ENCODE assay signal across 6 cellular contexts in the genomic region with DNA sequence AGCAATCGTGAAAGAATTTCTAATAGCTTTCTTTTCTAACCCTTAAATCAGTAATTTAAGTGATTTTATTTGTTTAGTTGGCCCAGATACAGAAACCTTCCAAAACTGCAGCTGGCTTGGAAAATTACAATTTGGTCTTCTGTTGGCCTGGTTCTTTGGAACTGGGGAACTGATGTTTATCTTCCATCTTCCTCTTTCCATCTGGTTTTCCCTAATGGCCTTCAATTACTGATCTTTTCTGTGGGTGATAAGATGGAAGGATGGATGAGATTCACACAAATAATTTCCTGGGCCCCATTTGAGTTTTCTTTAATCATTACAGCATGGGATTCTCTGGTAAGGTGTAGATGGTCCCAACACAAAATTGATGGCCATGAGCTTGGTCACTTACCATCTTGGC.
"Had no signal": no experiment of that assay in that cellular context is flagged by ENCODE, and none has a peak within 500 bp of the region (broad histone marks: within the 10 kb centered on the region; RNA-seq: fewer than 3 reads in every experiment).

No MANE protein-coding gene starts in this region.

- DNase-seq: GOT3, H9, HCEC 1CT, IMR-90 had no signal

- FAIRE-seq: HTR-8/SVneo, K562 had no signal

- ATAC-seq: K562 had no signal

- H3K4me3 Mint-ChIP-seq: H9 had no signal

- H3K9me3 Mint-ChIP-seq: H9 had no signal

- H3K4me3 ChIP-seq: K562 had no signal
